In the genomic region with DNA sequence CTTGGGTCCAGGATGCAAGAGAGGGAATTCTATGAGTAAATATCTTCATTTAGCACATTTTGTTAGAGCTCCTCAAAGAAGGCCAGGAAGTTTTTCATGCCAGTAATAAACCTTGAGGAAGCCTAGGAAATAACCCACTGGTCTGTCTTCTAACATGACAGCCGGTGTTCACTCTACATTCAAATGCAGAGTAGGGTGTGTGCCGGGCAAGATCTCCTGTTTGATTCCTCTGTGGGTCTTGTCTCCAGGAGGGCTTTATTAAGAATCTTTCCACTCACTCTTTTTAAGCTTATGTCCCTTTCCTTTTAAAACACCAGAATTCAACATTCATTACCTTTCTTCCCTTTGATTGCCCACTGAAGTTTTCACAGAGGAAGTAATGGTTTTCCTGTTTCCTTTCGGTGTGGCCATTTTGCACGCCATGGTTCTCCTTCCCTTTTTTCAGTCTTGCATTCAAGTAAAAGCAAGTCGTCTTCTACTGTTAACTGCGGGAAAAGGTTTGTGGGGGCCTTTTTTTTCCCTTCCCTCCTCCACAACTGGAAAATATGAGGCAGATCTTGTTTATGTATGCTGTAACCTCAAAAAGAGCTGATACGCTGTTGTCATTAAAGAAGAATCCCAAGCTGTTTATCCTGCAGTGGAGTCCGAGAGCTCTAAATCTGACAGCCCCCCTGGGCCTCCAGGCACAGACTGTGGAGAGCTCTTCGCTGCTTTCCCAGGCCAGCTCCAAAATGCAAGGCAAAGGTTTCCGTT, we compare ENCODE assay signal across 9 cellular contexts.
DNase-seq lines count a peak whose midpoint lies in the region; ATAC-seq and TF ChIP-seq lines count a peak whose summit lies in the region.
"Had no signal": no experiment of that assay in that cellular context is flagged by ENCODE, and none has a peak within 500 bp of the region (broad histone marks: within the 10 kb centered on the region; RNA-seq: fewer than 3 reads in every experiment).

No MANE protein-coding gene starts in this region.

- TF ChIP-seq CTCF in coronary artery (IDR thresholded peaks at IDR 0.05), result no peak

- peak; percentile 7 for DNase-seq in activated CD4-positive, alpha-beta T cell treated with anti-CD3 and anti-CD28 coated beads for 48 hours
- DNase-seq in activated CD4-positive, alpha-beta T cell treated with anti-CD3 and anti-CD28 coated beads, Interleukin-2, amount 50 U/mL, for 1 hour, result no peak
- DNase-seq in NOMO-1 treated with dmso at 0.1 percent for 144 hours (lab: John Stamatoyannopoulos, UW; ENCODE audit: unreplicated experiment) (peak; percentile 50), coronary artery (ENCODE audit: low spot score) (no peak), midbrain (lab: John Stamatoyannopoulos, UW) (peak; percentile 26)

- H3K27ac ChIP-seq in coronary artery, result peak overlapping the region; percentile 56 to 64
- H3K27ac ChIP-seq: A549 had no signal

- H3K4me3 ChIP-seq in coronary artery, result no peak overlapping the region
- H3K4me3 ChIP-seq: A549 had no signal

- no peak for ATAC-seq in HG03039 (IDR thresholded peaks at IDR 0.05; ENCODE audit: unreplicated experiment)
- ATAC-seq in HG02763 (IDR thresholded peaks at IDR 0.05; ENCODE audit: unreplicated experiment), result no peak
- ATAC-seq in HG03469 (IDR thresholded peaks at IDR 0.05; ENCODE audit: unreplicated experiment), result no peak
- ATAC-seq: A549 had no signal

Comparison
In these comparisons a context has a peak if more than half of its experiments do, and no peak if none do; other contexts are left out.
1. DNase-seq: peak in activated CD4-positive, alpha-beta T cell treated with anti-CD3 and anti-CD28 coated beads for 48 hours (single experiment), NOMO-1 treated with dmso at 0.1 percent for 144 hours (single experiment) and midbrain (single experiment); none in activated CD4-positive, alpha-beta T cell treated with anti-CD3 and anti-CD28 coated beads, Interleukin-2, amount 50 U/mL, for 1 hour (single experiment) and coronary artery (single experiment).